13 cellular contexts compared by ENCODE assay signal in genomic region chrX:53294024-53294648, GRCh38. TPM values are rescaled to one million over a fixed set of nuclear protein-coding genes. Genes with fewer than 3 reads are reported as not detected.
DNase-seq lines count a peak whose midpoint lies in the region; ATAC-seq and TF ChIP-seq lines count a peak whose summit lies in the region.
"Had no signal": no experiment of that assay in that cellular context is flagged by ENCODE, and none has a peak within 500 bp of the region (broad histone marks: within the 10 kb centered on the region; RNA-seq: fewer than 3 reads in every experiment).

No MANE protein-coding gene starts in this region.

- no peak overlapping the region for H2BK5ac ChIP-seq in H9 (ENCODE audit: insufficient read length, low read length)

- H3K27me3 Mint-ChIP-seq in H9 (ENCODE audit: low read depth) = no peaks in the 10 kb centered on the region
- no peaks in the 10 kb centered on the region for H3K27me3 Mint-ChIP-seq in activated CD4-positive, alpha-beta memory T cell treated with anti-CD3 and anti-CD28 coated beads, Interleukin-2, amount 10 ng/mL, durations not matched to agents 7 days and 5 days
- H3K27me3 Mint-ChIP-seq: naive thymus-derived CD8-positive, alpha-beta T cell had no signal

- TF ChIP-seq POLR2A in upper lobe of left lung (IDR thresholded peaks at IDR 0.05) = no peak

- H3K4ac ChIP-seq in H9 (ENCODE audit: low read depth, low read length) = no peak overlapping the region

- no peaks in the 10 kb centered on the region for H3K23me2 ChIP-seq in H9 (ENCODE audit: insufficient read length, low read depth, low read length, poor library complexity, severe bottlenecking)

- H3K9ac ChIP-seq in H9 (ENCODE audit: extremely low read depth, insufficient read length, low read length) = no peak overlapping the region

- H4K20me1 ChIP-seq in H9 (ENCODE audit: control insufficient read depth, insufficient read depth, insufficient read length) = no peaks in the 10 kb centered on the region

- ATAC-seq in upper lobe of left lung (ENCODE audit: low FRiP score in 2 of 2) = no peak
- ATAC-seq: naive thymus-derived CD8-positive, alpha-beta T cell had no signal

- H3K18ac ChIP-seq in H9 (ENCODE audit: insufficient read length, low read depth, low read length) = no peak overlapping the region

- peaks cover 0 to 7% (median 0%) of the 10 kb centered on the region in 3 experiments; a peak in 3 of 7 replicates for H3K36me3 Mint-ChIP-seq in H9 (ENCODE audit: insufficient read depth in 1 of 3, low read depth in 3 of 3)
- H3K36me3 Mint-ChIP-seq in activated CD4-positive, alpha-beta memory T cell treated with anti-CD3 and anti-CD28 coated beads, Interleukin-2, amount 10 ng/mL, durations not matched to agents 7 days and 5 days (ENCODE audit: low read depth) = no peaks in the 10 kb centered on the region
- H3K36me3 Mint-ChIP-seq: immature natural killer cell; naive thymus-derived CD8-positive, alpha-beta T cell had no signal

- H3K27ac ChIP-seq in C4-2B (no peak overlapping the region), H9 (ENCODE audit: insufficient read length, low read depth, low read length) (no peak overlapping the region), upper lobe of left lung (no peak overlapping the region)
- H3K27ac ChIP-seq: epithelial cell of prostate, vagina had no signal

- H3K23ac ChIP-seq in H9 (ENCODE audit: insufficient read length, low read depth, low read length) = no peak overlapping the region

- H3K56ac ChIP-seq in H9 (ENCODE audit: insufficient read length, low read depth, low read length) = no peak overlapping the region

- H4K8ac ChIP-seq in H9 (replicated peaks; ENCODE audit: insufficient read length, low read depth, low read length) = no peak overlapping the region

- POLR2A ChIA-PET in activated CD4-positive, alpha-beta memory T cell treated with anti-CD3 and anti-CD28 coated beads, Interleukin-2, amount 10 ng/mL, durations not matched to agents 7 days and 5 days (lab: Charles Lee) = no interaction called here

- H3K4me3 ChIP-seq in fibroblast of the aortic adventitia (ENCODE audit: low read depth, low read length) = no peak overlapping the region
- H3K4me3 ChIP-seq in upper lobe of left lung = no peak overlapping the region
- H3K4me3 ChIP-seq: smooth muscle cell, vagina had no signal

- no peaks in the 10 kb centered on the region for H3K36me3 ChIP-seq in upper lobe of left lung
- H3K36me3 ChIP-seq: vagina had no signal

- H3K4me2 ChIP-seq in H9 (ENCODE audit: insufficient read depth, insufficient read length, low read length) = no peak overlapping the region
- H3K4me2 ChIP-seq: smooth muscle cell had no signal

- no peak overlapping the region for H2BK12ac ChIP-seq in H9 (ENCODE audit: insufficient read length, low read depth, low read length)

- no peak overlapping the region for H2AK5ac ChIP-seq in H9 (ENCODE audit: insufficient read length, low read length)

- H3K27me3 ChIP-seq in H9 (ENCODE audit: insufficient read depth, low read length) = no peaks in the 10 kb centered on the region
- no peaks in the 10 kb centered on the region for H3K27me3 ChIP-seq in upper lobe of left lung
- H3K27me3 ChIP-seq: vagina had no signal

- CTCF ChIA-PET in activated CD4-positive, alpha-beta memory T cell treated with anti-CD3 and anti-CD28 coated beads, Interleukin-2, amount 10 ng/mL, durations not matched to agents 7 days and 5 days (lab: Charles Lee) = interaction anchor here (0.9 to 1.3 kb wide), 6 partner anchors 8 to 187 kb away, joined by 3 to 4 read pairs (median 4); no protein-coding TSS in a partner anchor

- H3K9me3 Mint-ChIP-seq in H9 = peaks cover 76 to 82% of the 10 kb centered on the region in 2 experiments
- no peaks in the 10 kb centered on the region for H3K9me3 Mint-ChIP-seq in activated CD4-positive, alpha-beta memory T cell treated with anti-CD3 and anti-CD28 coated beads, Interleukin-2, amount 10 ng/mL, durations not matched to agents 7 days and 5 days
- H3K9me3 Mint-ChIP-seq: immature natural killer cell; naive thymus-derived CD8-positive, alpha-beta T cell had no signal

- peaks cover 16% of the 10 kb centered on the region for H3K9me3 ChIP-seq in H9 (ENCODE audit: control insufficient read depth, low read depth, low read length)
- no peaks in the 10 kb centered on the region for H3K9me3 ChIP-seq in upper lobe of left lung
- H3K9me3 ChIP-seq: vagina had no signal

- no peak overlapping the region for H2BK20ac ChIP-seq in H9 (ENCODE audit: low read depth, low read length, poor library complexity, severe bottlenecking)

- H2BK15ac ChIP-seq in H9 (ENCODE audit: low read depth, low read length) = no peak overlapping the region

- H4K91ac ChIP-seq in H9 (ENCODE audit: insufficient read length, low read depth, low read length) = no peak overlapping the region

- H3K4me3 Mint-ChIP-seq in H9 = no peak overlapping the region
- no peak overlapping the region for H3K4me3 Mint-ChIP-seq in activated CD4-positive, alpha-beta memory T cell treated with anti-CD3 and anti-CD28 coated beads, Interleukin-2, amount 10 ng/mL, durations not matched to agents 7 days and 5 days
- H3K4me3 Mint-ChIP-seq: immature natural killer cell; naive thymus-derived CD8-positive, alpha-beta T cell had no signal

- no peak overlapping the region for H3K27ac Mint-ChIP-seq in H9
- no peak overlapping the region for H3K27ac Mint-ChIP-seq in activated CD4-positive, alpha-beta memory T cell treated with anti-CD3 and anti-CD28 coated beads, Interleukin-2, amount 10 ng/mL, durations not matched to agents 7 days and 5 days

- H3K4me1 ChIP-seq in H9 (ENCODE audit: insufficient read depth, low read length) = no peaks in the 10 kb centered on the region
- H3K4me1 ChIP-seq in upper lobe of left lung = no peaks in the 10 kb centered on the region

- 0 out of 2 replicates have a peak, but pooled peaks cover 2% of the 10 kb centered on the region for H3K79me2 ChIP-seq in H9 (ENCODE audit: insufficient read depth, low read length)

- peaks cover 12% of the 10 kb centered on the region in 2 experiments for H3K4me1 Mint-ChIP-seq in H9
- no peaks in the 10 kb centered on the region for H3K4me1 Mint-ChIP-seq in activated CD4-positive, alpha-beta memory T cell treated with anti-CD3 and anti-CD28 coated beads, Interleukin-2, amount 10 ng/mL, durations not matched to agents 7 days and 5 days

- no peak overlapping the region for H3T11ph ChIP-seq in H9 (ENCODE audit: low read length)

- no peak for DNase-seq in H9
- peak; percentile 6 for DNase-seq in SW480 (ENCODE audit: low spot score)
- peak; percentile 11 for DNase-seq in fibroblast of the aortic adventitia (ENCODE audit: low read depth)
- DNase-seq in upper lobe of left lung = no peak
- DNase-seq in posterior cingulate gyrus = no peak
- DNase-seq in activated CD4-positive, alpha-beta memory T cell treated with anti-CD3 and anti-CD28 coated beads, Interleukin-2, amount 10 ng/mL, durations not matched to agents 7 days and 5 days = no peak
- DNase-seq in stimulated activated CD4-positive, alpha-beta T cell treated with anti-CD3 and anti-CD28 coated beads, Interleukin-1b, Interleukin-23, amount 100 ng/mL, for 48 hours = no peak
- DNase-seq: immature natural killer cell; naive thymus-derived CD8-positive, alpha-beta T cell had no signal

- TF ChIP-seq CTCF in C4-2B (conservative IDR thresholded peaks at IDR 0.05) = peak; percentile 23
- peak; percentile 43; the same call in 2 of the 3 replicates for TF ChIP-seq CTCF in H9 (conservative IDR thresholded peaks at IDR 0.05)
- peak; percentile 29 for TF ChIP-seq CTCF in fibroblast of the aortic adventitia (IDR thresholded peaks at IDR 0.05; ENCODE audit: insufficient read depth, low read length)
- no peak for TF ChIP-seq CTCF in upper lobe of left lung (IDR thresholded peaks at IDR 0.05)

- no peak for TF ChIP-seq EP300 in upper lobe of left lung (IDR thresholded peaks at IDR 0.05)

- H2BK120ac ChIP-seq in H9 (ENCODE audit: low read depth, low read length, poor library complexity, severe bottlenecking) = no peak overlapping the region

- no peak overlapping the region for H2AFZ ChIP-seq in H9 (ENCODE audit: low read length)

- WGBS in H9 (ENCODE audit: extremely low coverage, insufficient read length, low lambda C conversion rate) = no CpG with 5 or more reads among the region's 8 CpGs
- WGBS in upper lobe of left lung, 2 donors = 80 to 88% methylated on average over 1 to 8 of the region's 8 CpGs

- H3K79me1 ChIP-seq in H9 (ENCODE audit: insufficient read depth, low read depth, low read length, poor library complexity, severe bottlenecking) = no peaks in the 10 kb centered on the region

- no peak overlapping the region for H4K5ac ChIP-seq in H9 (ENCODE audit: insufficient read length, low read depth, low read length)

- no peak overlapping the region for H3K14ac ChIP-seq in H9 (ENCODE audit: insufficient read depth, low read length)

- intact Hi-C loops in posterior cingulate gyrus (cut with DNase I) = no loop called here

RNA-seq across cellular contexts. Expression of gene IQSEC2, which starts 12.8 kb away (rescaled TPM):
- total RNA-seq in H9 (2021) (7.0 and 8.4 TPM in 2 replicates), fibroblast of the aortic adventitia (ENCODE audit: low replicate concordance) (3.6 and 5.6 TPM in 2 replicates), upper lobe of left lung (10 to 100 TPM; 17.5 to 45.1 (median 26.7) TPM)
- total RNA-seq in activated CD4-positive, alpha-beta memory T cell treated with anti-CD3 and anti-CD28 coated beads, Interleukin-2, amount 10 ng/mL, durations not matched to agents 7 days and 5 days = under 1 TPM; 0.20 to 0.48 TPM

Comparison
In these comparisons a context has a peak if more than half of its experiments do, and no peak if none do; other contexts are left out.
1. CTCF ChIP-seq: peak in C4-2B (single experiment), H9 (single experiment) and fibroblast of the aortic adventitia (single experiment); none in upper lobe of left lung (0 of 6).
2. DNase-seq: peak in SW480 (single experiment) and fibroblast of the aortic adventitia (single experiment); none in H9 (single experiment), upper lobe of left lung (0 of 2), posterior cingulate gyrus (0 of 10), activated CD4-positive, alpha-beta memory T cell treated with anti-CD3 and anti-CD28 coated beads, Interleukin-2, amount 10 ng/mL, durations not matched to agents 7 days and 5 days (single experiment) and stimulated activated CD4-positive, alpha-beta T cell treated with anti-CD3 and anti-CD28 coated beads, Interleukin-1b, Interleukin-23, amount 100 ng/mL, for 48 hours (single experiment).